In the genomic region with DNA sequence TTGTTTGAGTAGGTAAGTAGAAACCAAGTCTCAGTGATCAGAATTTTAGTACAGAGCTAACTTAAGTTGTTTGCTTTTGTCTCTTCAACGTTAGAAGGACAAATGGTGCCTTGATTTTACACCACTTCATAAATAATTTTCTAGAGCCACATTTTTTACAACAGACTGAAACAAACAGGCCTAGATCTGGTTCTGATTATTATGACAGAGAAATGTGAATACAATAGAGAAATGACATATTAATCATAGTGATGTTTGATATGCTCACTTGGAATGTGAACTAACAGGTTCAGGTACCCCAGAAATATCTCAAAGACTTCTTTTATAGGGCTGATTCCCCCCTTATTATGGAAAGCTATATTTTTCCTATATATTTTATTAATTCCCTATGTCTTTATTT, we compare ENCODE assay signal across 22 cellular contexts.
"Had no signal": no experiment of that assay in that cellular context is flagged by ENCODE, and none has a peak within 500 bp of the region (broad histone marks: within the 10 kb centered on the region; RNA-seq: fewer than 3 reads in every experiment).

No MANE protein-coding gene starts in this region.

- H3K27ac ChIP-seq: Peyer's patch, SJCRH30 had no signal

- H3K9me3 ChIP-seq: MG63, Peyer's patch, SJCRH30 had no signal

- H3K36me3 ChIP-seq: MG63, Peyer's patch, SJCRH30 had no signal

- DNase-seq: Karpas-422, KG1, MG63, NCI-H1092, NCI-H1105 treated with DMSO at 0.1 percent for 48 hours, NCI-H1417 treated with DMSO at 0.1 percent for 48 hours, NCI-H146, NCI-H187, NCI-H2029, NCI-H2081 treated with DMSO at 0.1 percent for 48 hours, NCI-H2171, NCI-H226, NCI-H446, NCI-H510A, NCI-H524 treated with DMSO at 0.1 percent for 48 hours, NCI-H69, NCI-H774, Peyer's patch, SHP77 treated with DMSO at 0.1 percent for 48 hours, SJCRH30 had no signal

- H3K27me3 ChIP-seq: MG63, Peyer's patch, SJCRH30 had no signal

- H3K4me3 ChIP-seq: MG63, Peyer's patch, SJCRH30 had no signal

- ATAC-seq: Right ventricle myocardium inferior, SK-N-SH treated with all-trans-retinoic acid at 6 μM for 48 hours had no signal
